In genomic region chr1:53503433-53503925, GRCh38 we compare ENCODE assay signal across 19 cellular contexts. TPM values are rescaled to one million over a fixed set of nuclear protein-coding genes. Genes with fewer than 3 reads are reported as not detected.
"Had no signal": no experiment of that assay in that cellular context is flagged by ENCODE, and none has a peak within 500 bp of the region (broad histone marks: within the 10 kb centered on the region; RNA-seq: fewer than 3 reads in every experiment).

No MANE protein-coding gene starts in this region.

- H3K27ac ChIP-seq: dorsolateral prefrontal cortex, spleen had no signal

- DNase-seq: activated B cell treated with CpG ODN at 0.5 μM for 24 hours; activated CD4-positive, alpha-beta T cell treated with anti-CD3 and anti-CD28 coated beads for 48 hours; activated CD8-positive, alpha-beta T cell treated with anti-CD3 and anti-CD28 coated beads for 36 hours; activated effector memory CD4-positive, alpha-beta T cell treated with anti-CD3 and anti-CD28 coated beads, Interleukin-2, amount 50 U/mL, for 16 hours; activated T-cell treated with anti-CD3 and anti-CD28 coated beads, Interleukin-2, amount 50 U/mL, for 4 hours; dorsolateral prefrontal cortex; hypothalamus; left ventricle myocardium superior; mucosa of descending colon; naive thymus-derived CD4-positive, alpha-beta T cell; spleen; T-helper 2 cell had no signal

- H3K36me3 ChIP-seq: spleen had no signal

- H3K27ac Mint-ChIP-seq: activated B cell treated with CpG ODN at 0.5 μM for 24 hours; activated CD8-positive, alpha-beta T cell treated with anti-CD3 and anti-CD28 coated beads for 36 hours; memory B cell; naive thymus-derived CD4-positive, alpha-beta T cell had no signal

- H3K4me3 Mint-ChIP-seq: activated B cell treated with CpG ODN at 0.5 μM for 24 hours; activated CD8-positive, alpha-beta T cell treated with anti-CD3 and anti-CD28 coated beads for 36 hours; activated T-cell treated with anti-CD3 and anti-CD28 coated beads, Interleukin-2, amount 50 U/mL, for 4 hours; memory B cell; naive thymus-derived CD4-positive, alpha-beta T cell had no signal

- H3K27me3 Mint-ChIP-seq: activated CD8-positive, alpha-beta T cell treated with anti-CD3 and anti-CD28 coated beads for 36 hours had no signal

- H3K9me3 Mint-ChIP-seq: activated B cell treated with CpG ODN at 0.5 μM for 24 hours; activated CD8-positive, alpha-beta T cell treated with anti-CD3 and anti-CD28 coated beads for 36 hours; activated T-cell treated with anti-CD3 and anti-CD28 coated beads, Interleukin-2, amount 50 U/mL, for 4 hours; memory B cell; naive thymus-derived CD4-positive, alpha-beta T cell had no signal

- H3K9me3 ChIP-seq: mucosa of descending colon, spleen had no signal

- H3K36me3 Mint-ChIP-seq: memory B cell; naive thymus-derived CD4-positive, alpha-beta T cell had no signal

- H3K4me3 ChIP-seq: dorsolateral prefrontal cortex, mucosa of descending colon, spleen had no signal

- H3K4me1 ChIP-seq: spleen had no signal

- H3K4me1 Mint-ChIP-seq: activated B cell treated with CpG ODN at 0.5 μM for 24 hours had no signal

RNA-seq across cellular contexts. Expression of gene DMRTB1, which starts 44.3 kb away (rescaled TPM):
- total RNA-seq: activated B cell treated with CpG ODN at 0.5 μM for 24 hours; activated CD8-positive, alpha-beta T cell treated with anti-CD3 and anti-CD28 coated beads for 36 hours; activated T-cell treated with anti-CD3 and anti-CD28 coated beads, Interleukin-2, amount 50 U/mL, for 4 hours; aorta; kidney epithelial cell; left ventricle myocardium superior; mucosa of descending colon; naive thymus-derived CD4-positive, alpha-beta T cell; osteocyte; pulmonary artery endothelial cell; sciatic nerve; spleen had no signal
- polyA plus RNA-seq: aorta; esophagus; naive thymus-derived CD4-positive, alpha-beta T cell; spleen had no signal
